Comparison of ENCODE assay signal across 2 cellular contexts in the genomic region with DNA sequence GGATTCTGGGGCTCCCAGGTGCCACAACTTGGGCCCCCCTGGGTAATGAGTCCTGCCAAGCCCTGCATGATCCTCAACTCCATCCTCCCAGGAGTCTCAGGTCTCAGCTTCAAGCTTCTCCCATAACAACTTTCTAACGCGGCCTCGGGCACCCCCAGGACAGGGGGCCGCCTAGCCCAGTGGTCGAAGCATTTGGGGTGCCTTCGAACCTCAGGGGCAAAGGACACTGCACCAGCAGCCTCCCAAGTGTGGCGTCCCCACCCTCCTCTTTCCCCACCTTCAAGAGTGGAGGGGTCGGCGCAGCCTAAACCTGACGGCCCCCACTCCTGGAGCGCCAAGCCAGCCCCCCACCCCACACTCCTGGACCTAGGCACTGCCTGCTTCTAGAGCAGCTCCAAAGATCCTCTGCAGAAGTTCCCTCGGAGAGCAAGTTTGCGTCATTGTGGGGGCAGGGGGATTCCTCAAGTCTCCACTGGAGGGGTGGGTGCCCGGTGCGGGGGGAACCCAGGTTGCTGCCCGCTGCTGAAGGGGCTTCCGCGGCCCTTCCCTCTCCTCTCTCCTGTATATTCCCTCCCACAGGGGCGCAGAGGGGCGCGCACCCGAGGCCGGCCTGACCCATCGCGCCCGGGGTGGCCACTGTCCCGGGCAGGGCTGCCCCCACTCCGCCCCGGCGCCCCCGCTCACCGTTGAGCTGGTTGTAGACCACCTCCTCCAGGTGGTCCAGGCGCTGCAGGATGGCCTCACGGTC.
TF ChIP-seq lines count a peak whose summit lies in the region.

No MANE protein-coding gene starts in this region.

TF ChIP-seq in SK-N-SH, 30 proteins besides CTCF, POLR2A, EP300 and RAD21 (continued from another document):
- no peak for TF ChIP-seq CHD2 (IDR thresholded peaks at IDR 0.05; ENCODE audit: low read length, partially characterized antibody)
- no peak for TF ChIP-seq TEAD4 (IDR thresholded peaks at IDR 0.05; ENCODE audit: borderline replicate concordance, insufficient read depth)
- no peak for TF ChIP-seq NRF1 (IDR thresholded peaks at IDR 0.05; ENCODE audit: low read depth, low read length)
- TF ChIP-seq IRF3 (IDR thresholded peaks at IDR 0.05; ENCODE audit: low read depth, low read length), result no peak
- TF ChIP-seq FOXM1 (IDR thresholded peaks at IDR 0.05; ENCODE audit: low read depth), result no peak
- no peak for TF ChIP-seq RXRA (IDR thresholded peaks at IDR 0.05; ENCODE audit: borderline replicate concordance, low read depth)
- no peak for TF ChIP-seq MAX (IDR thresholded peaks at IDR 0.05; ENCODE audit: low read depth)
- TF ChIP-seq REST (IDR thresholded peaks at IDR 0.05; ENCODE audit: low read depth, low read length), result no peak
- TF ChIP-seq PBX3 (IDR thresholded peaks at IDR 0.05), result no peak
- TF ChIP-seq FOSL2 (IDR thresholded peaks at IDR 0.05; ENCODE audit: borderline replicate concordance, low read depth), result no peak
- no peak for TF ChIP-seq YY1 (IDR thresholded peaks at IDR 0.05; ENCODE audit: low read depth)
- no peak for TF ChIP-seq TCF12 (IDR thresholded peaks at IDR 0.05)

TF ChIP-seq in SK-N-SH treated with all-trans-retinoic acid at 6 μM for 48 hours, 23 proteins besides CTCF, POLR2A, EP300 and RAD21 (continued from another document):
- TF ChIP-seq, protein P1, sequence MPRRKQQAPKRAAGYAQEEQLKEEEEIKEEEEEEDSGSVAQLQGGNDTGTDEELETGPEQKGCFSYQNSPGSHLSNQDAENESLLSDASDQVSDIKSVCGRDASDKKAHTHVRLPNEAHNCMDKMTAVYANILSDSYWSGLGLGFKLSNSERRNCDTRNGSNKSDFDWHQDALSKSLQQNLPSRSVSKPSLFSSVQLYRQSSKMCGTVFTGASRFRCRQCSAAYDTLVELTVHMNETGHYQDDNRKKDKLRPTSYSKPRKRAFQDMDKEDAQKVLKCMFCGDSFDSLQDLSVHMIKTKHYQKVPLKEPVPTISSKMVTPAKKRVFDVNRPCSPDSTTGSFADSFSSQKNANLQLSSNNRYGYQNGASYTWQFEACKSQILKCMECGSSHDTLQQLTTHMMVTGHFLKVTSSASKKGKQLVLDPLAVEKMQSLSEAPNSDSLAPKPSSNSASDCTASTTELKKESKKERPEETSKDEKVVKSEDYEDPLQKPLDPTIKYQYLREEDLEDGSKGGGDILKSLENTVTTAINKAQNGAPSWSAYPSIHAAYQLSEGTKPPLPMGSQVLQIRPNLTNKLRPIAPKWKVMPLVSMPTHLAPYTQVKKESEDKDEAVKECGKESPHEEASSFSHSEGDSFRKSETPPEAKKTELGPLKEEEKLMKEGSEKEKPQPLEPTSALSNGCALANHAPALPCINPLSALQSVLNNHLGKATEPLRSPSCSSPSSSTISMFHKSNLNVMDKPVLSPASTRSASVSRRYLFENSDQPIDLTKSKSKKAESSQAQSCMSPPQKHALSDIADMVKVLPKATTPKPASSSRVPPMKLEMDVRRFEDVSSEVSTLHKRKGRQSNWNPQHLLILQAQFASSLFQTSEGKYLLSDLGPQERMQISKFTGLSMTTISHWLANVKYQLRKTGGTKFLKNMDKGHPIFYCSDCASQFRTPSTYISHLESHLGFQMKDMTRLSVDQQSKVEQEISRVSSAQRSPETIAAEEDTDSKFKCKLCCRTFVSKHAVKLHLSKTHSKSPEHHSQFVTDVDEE (CRISPR knock-in tag; IDR thresholded peaks at IDR 0.05), result no peak
- TF ChIP-seq RARB (CRISPR knock-in tag; IDR thresholded peaks at IDR 0.05) (no peak), SNAI2 (CRISPR knock-in tag; IDR thresholded peaks at IDR 0.05) (no peak), TOX (CRISPR knock-in tag; IDR thresholded peaks at IDR 0.05; ENCODE audit: borderline replicate concordance) (no peak), ZFP30 (CRISPR knock-in tag; IDR thresholded peaks at IDR 0.05) (no peak), ZNF8 (CRISPR knock-in tag; IDR thresholded peaks at IDR 0.05) (no peak), ISL1 (CRISPR knock-in tag; IDR thresholded peaks at IDR 0.05) (no peak), ZFP3 (CRISPR knock-in tag; IDR thresholded peaks at IDR 0.05) (no peak), POU6F1 (CRISPR knock-in tag; IDR thresholded peaks at IDR 0.05; ENCODE audit: borderline replicate concordance, low read depth) (no peak), CSRNP3 (CRISPR knock-in tag; IDR thresholded peaks at IDR 0.05) (no peak), ESRRG (CRISPR knock-in tag; IDR thresholded peaks at IDR 0.05) (no peak), GLIS3 (CRISPR knock-in tag; IDR thresholded peaks at IDR 0.05) (no peak), ZC3H10 (CRISPR knock-in tag; IDR thresholded peaks at IDR 0.05) (no peak), ZNF70 (CRISPR knock-in tag; IDR thresholded peaks at IDR 0.05) (no peak)
- TF ChIP-seq, protein P2, sequence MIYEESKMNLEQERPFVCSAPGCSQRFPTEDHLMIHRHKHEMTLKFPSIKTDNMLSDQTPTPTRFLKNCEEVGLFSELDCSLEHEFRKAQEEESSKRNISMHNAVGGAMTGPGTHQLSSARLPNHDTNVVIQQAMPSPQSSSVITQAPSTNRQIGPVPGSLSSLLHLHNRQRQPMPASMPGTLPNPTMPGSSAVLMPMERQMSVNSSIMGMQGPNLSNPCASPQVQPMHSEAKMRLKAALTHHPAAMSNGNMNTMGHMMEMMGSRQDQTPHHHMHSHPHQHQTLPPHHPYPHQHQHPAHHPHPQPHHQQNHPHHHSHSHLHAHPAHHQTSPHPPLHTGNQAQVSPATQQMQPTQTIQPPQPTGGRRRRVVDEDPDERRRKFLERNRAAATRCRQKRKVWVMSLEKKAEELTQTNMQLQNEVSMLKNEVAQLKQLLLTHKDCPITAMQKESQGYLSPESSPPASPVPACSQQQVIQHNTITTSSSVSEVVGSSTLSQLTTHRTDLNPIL (CRISPR knock-in tag; IDR thresholded peaks at IDR 0.05; ENCODE audit: low read depth), result no peak
- TF ChIP-seq, protein P3, sequence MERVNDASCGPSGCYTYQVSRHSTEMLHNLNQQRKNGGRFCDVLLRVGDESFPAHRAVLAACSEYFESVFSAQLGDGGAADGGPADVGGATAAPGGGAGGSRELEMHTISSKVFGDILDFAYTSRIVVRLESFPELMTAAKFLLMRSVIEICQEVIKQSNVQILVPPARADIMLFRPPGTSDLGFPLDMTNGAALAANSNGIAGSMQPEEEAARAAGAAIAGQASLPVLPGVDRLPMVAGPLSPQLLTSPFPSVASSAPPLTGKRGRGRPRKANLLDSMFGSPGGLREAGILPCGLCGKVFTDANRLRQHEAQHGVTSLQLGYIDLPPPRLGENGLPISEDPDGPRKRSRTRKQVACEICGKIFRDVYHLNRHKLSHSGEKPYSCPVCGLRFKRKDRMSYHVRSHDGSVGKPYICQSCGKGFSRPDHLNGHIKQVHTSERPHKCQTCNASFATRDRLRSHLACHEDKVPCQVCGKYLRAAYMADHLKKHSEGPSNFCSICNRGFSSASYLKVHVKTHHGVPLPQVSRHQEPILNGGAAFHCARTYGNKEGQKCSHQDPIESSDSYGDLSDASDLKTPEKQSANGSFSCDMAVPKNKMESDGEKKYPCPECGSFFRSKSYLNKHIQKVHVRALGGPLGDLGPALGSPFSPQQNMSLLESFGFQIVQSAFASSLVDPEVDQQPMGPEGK (CRISPR knock-in tag; IDR thresholded peaks at IDR 0.05; ENCODE audit: borderline replicate concordance), result no peak
TF ChIP-seq in SK-N-SH treated with all-trans-retinoic acid at 6 μM for 48 hours: peak in this region for 0.
